Comparison of ENCODE assay signal across 9 cellular contexts in the genomic region with DNA sequence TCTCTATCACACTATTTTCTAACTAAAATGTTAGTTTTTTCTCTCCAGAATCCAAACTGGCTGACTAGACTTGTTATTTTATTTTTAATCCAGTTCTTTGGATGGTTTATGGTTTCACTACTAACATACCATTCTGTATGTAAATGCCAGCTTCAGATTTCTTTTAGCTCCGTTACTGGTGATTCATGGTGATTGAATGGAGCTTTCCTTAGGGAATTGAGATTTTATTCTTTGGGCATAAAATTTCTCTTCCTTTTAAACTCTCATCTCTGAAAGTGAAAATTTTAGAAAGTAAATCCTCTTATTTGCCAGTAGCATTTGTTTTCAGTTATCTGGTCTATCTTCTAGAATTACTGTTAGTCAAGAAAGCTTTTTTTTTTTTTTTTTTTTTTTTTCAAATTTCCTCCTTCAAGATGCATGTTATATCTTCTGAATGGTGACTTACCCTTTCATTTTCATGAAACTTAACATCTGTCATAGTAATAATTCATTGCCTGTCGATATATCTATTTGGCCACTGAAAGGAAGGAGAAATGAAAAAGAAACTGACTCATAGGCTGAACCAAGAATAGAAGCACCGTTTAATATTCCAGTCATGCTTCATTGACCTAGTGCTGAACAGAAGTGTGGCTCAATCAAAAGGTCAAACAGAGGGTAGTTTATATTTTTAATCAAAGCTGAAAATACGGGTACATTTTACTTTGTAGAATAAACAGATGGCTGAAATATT. TPM values are rescaled to one million over a fixed set of nuclear protein-coding genes. Genes with fewer than 3 reads are reported as not detected.
DNase-seq lines count a peak whose midpoint lies in the region; ATAC-seq, FAIRE-seq and TF ChIP-seq lines count a peak whose summit lies in the region.
"Had no signal": no experiment of that assay in that cellular context is flagged by ENCODE, and none has a peak within 500 bp of the region (broad histone marks: within the 10 kb centered on the region; RNA-seq: fewer than 3 reads in every experiment).

No MANE protein-coding gene starts in this region.

- DNase-seq in heart left ventricle (no peak), right atrium auricular region (ENCODE audit: low spot score) (no peak), RCC 7860 (ENCODE audit: low spot score) (peak; percentile 10), lung (ENCODE audit: low spot score) (no peak), pons (ENCODE audit: low spot score) (no peak), middle frontal gyrus (ENCODE audit: extremely low spot score, low spot score) (no peak), HAP-1 (ENCODE audit: low spot score in 2 of 2) (no peak)

- peak overlapping the region in 3 of 12 donors; percentile 2 to 76 (median 26) for H3K27ac ChIP-seq in heart left ventricle
- no peak overlapping the region for H3K27ac ChIP-seq in right atrium auricular region
- no peak overlapping the region for H3K27ac ChIP-seq in lung (ENCODE audit: low read depth in 1 of 2, low read length in 1 of 2)

- in situ Hi-C loops in HAP-1 (cut with MboI; ENCODE audit: low sequenced_read_pairs), result no loop called here

- 33 to 44% (median 38%) methylated on average over 4 of the region's 4 CpGs for WGBS in heart left ventricle, 4 donors
- 44 to 55% methylated on average over 4 of the region's 4 CpGs for WGBS in lung, 2 donors

- TF ChIP-seq POLR2A in heart left ventricle (IDR thresholded peaks at IDR 0.05), result no peak

- peaks cover 0 to 48% (median 18%) of the 10 kb centered on the region in 12 donors for H3K4me1 ChIP-seq in heart left ventricle
- H3K4me1 ChIP-seq in right atrium auricular region, result peaks cover 0 to 28% of the 10 kb centered on the region in 2 donors
- H3K4me1 ChIP-seq in lung (ENCODE audit: control insufficient read depth in 2 of 2, insufficient read depth in 2 of 2, low read length in 2 of 2), result peaks cover 4 to 7% of the 10 kb centered on the region in 2 donors
- H3K4me1 ChIP-seq in HAP-1, result no peaks in the 10 kb centered on the region

- no peak for TF ChIP-seq CTCF in heart left ventricle (IDR thresholded peaks at IDR 0.05)
- no peak for TF ChIP-seq CTCF in right atrium auricular region (IDR thresholded peaks at IDR 0.05)
- TF ChIP-seq CTCF in lung (IDR thresholded peaks at IDR 0.05; ENCODE audit: control extremely low read depth, extremely low read depth), result no peak

- H3K9me3 ChIP-seq in heart left ventricle, result no peaks in the 10 kb centered on the region
- no peaks in the 10 kb centered on the region for H3K9me3 ChIP-seq in right atrium auricular region
- no peaks in the 10 kb centered on the region for H3K9me3 ChIP-seq in lung (ENCODE audit: control insufficient read depth in 2 of 2, insufficient read depth in 1 of 2, low read length in 1 of 2)
- no peaks in the 10 kb centered on the region for H3K9me3 ChIP-seq in HAP-1

- ATAC-seq in heart left ventricle (peak in 3 of 4 donors; percentile 60 to 75 (median 60)), HG02943 (IDR thresholded peaks at IDR 0.05; ENCODE audit: low read depth, unreplicated experiment) (peak; percentile 70), lung (ENCODE audit: insufficient read depth, low FRiP score) (peak; percentile 43)

- no peaks in the 10 kb centered on the region for H3K36me3 ChIP-seq in heart left ventricle
- no peaks in the 10 kb centered on the region for H3K36me3 ChIP-seq in right atrium auricular region
- no peaks in the 10 kb centered on the region for H3K36me3 ChIP-seq in lung (ENCODE audit: control insufficient read depth in 2 of 2, insufficient read depth in 2 of 2, low read length in 2 of 2)
- no peaks in the 10 kb centered on the region for H3K36me3 ChIP-seq in HAP-1 (replicated peaks)

- peak; percentile 60 for FAIRE-seq in RCC 7860 (lab: Jason Lieb, UNC)

- H3K4me3 ChIP-seq in heart left ventricle (peak overlapping the region in 1 of 12 donors; percentile 18), right atrium auricular region (no peak overlapping the region), lung (no peak overlapping the region), HAP-1 (no peak overlapping the region)

- H3K27me3 ChIP-seq in heart left ventricle (no peaks in the 10 kb centered on the region), right atrium auricular region (no peaks in the 10 kb centered on the region), lung (ENCODE audit: control insufficient read depth, insufficient read depth) (no peaks in the 10 kb centered on the region), HAP-1 (ENCODE audit: low read depth) (no peaks in the 10 kb centered on the region)

- intact Hi-C loops in heart left ventricle (cut with DNase I), result loop anchor here in 2 of 10 donors (5.0 kb wide), 2 partner anchors 41 to 56 kb away; no protein-coding TSS in a partner anchor

RNA-seq across cellular contexts. Expression of gene ENDOD1, which starts 6.4 kb away (rescaled TPM):
- 10 to 100 TPM in 8 of 9 donors, 1 to 10 TPM in 1; 9.7 to 28.5 (median 12.9) TPM for total RNA-seq in heart left ventricle
- polyA plus RNA-seq in heart left ventricle, result 10 to 100 TPM in 1 of 2 donors, 1 to 10 TPM in 1; 4.0 to 11.6 TPM
- total RNA-seq in right atrium auricular region, result 10 to 100 TPM; 18.8 to 27.7 TPM
- total RNA-seq in lung, result 10 to 100 TPM; 33.0 to 55.1 TPM
- polyA plus RNA-seq in lung, result 10 to 100 TPM; 10.4 to 17.0 TPM

RNA-seq across cellular contexts. Expression of gene SRSF8, which starts 29.3 kb away (rescaled TPM):
- 10 to 100 TPM; 20.0 to 26.5 (median 23.4) TPM for total RNA-seq in heart left ventricle
- polyA plus RNA-seq in heart left ventricle, result 10 to 100 TPM; 20.0 to 22.1 TPM
- 10 to 100 TPM; 24.7 to 37.4 TPM for total RNA-seq in right atrium auricular region
- 10 to 100 TPM; 24.0 to 41.4 TPM for total RNA-seq in lung
- polyA plus RNA-seq in lung, result 10 to 100 TPM; 22.6 to 49.0 TPM

RNA-seq across cellular contexts. Expression of gene KDM4F, which starts 46.8 kb away (rescaled TPM):
- total RNA-seq in heart left ventricle, result not detected
- not detected for polyA plus RNA-seq in heart left ventricle
- not detected for total RNA-seq in right atrium auricular region
- not detected for total RNA-seq in lung
- not detected for polyA plus RNA-seq in lung
- polyA plus RNA-seq: adipose tissue had no signal
